25 cellular contexts compared by ENCODE assay signal in genomic region chr6:3443221-3443515, GRCh38. TPM values are rescaled to one million over a fixed set of nuclear protein-coding genes. Genes with fewer than 3 reads are reported as not detected.
A peak's percentile ranks its signal among the peaks of the same experiment; 100 is the strongest.
DNase-seq lines count a peak whose midpoint lies in the region; ATAC-seq and TF ChIP-seq lines count a peak whose summit lies in the region.
"Had no signal": no experiment of that assay in that cellular context is flagged by ENCODE, and none has a peak within 500 bp of the region (broad histone marks: within the 10 kb centered on the region; RNA-seq: fewer than 3 reads in every experiment).

No MANE protein-coding gene starts in this region.

- peaks cover 5% of the 10 kb centered on the region for H3K36me3 Mint-ChIP-seq in chondrocyte (ENCODE audit: low read depth)
- peaks cover 4% of the 10 kb centered on the region for H3K36me3 Mint-ChIP-seq in mesothelial cell of epicardium

- no peaks in the 10 kb centered on the region for H3K9me2 ChIP-seq in PC-3 (replicated peaks; ENCODE audit: low read length)

- no peaks in the 10 kb centered on the region for H3K79me2 ChIP-seq in PC-3 (ENCODE audit: low read length)

- H3F3A ChIP-seq in PC-3 (ENCODE audit: low read length, unreplicated experiment), result no peaks in the 10 kb centered on the region

- H3K9me3 Mint-ChIP-seq in chondrocyte (ENCODE audit: low read depth), result no peaks in the 10 kb centered on the region
- no peaks in the 10 kb centered on the region for H3K9me3 Mint-ChIP-seq in mesothelial cell of epicardium
- H3K9me3 Mint-ChIP-seq: IgD-negative memory B cell had no signal

- peak overlapping the region; percentile 65 for H3K27ac Mint-ChIP-seq in chondrocyte (ENCODE audit: unreplicated experiment)
- peak overlapping the region; percentile 8 for H3K27ac Mint-ChIP-seq in mesothelial cell of epicardium
- H3K27ac Mint-ChIP-seq: IgD-negative memory B cell had no signal

- no TSS peak for BruUV-seq in PC-3 (replicated peaks; lab: Mats Ljungman, UMichigan)

- H3K27me3 ChIP-seq in PC-3 (ENCODE audit: low read length), result no peaks in the 10 kb centered on the region

- H4K20me1 ChIP-seq in PC-3 (ENCODE audit: low read length), result no peaks in the 10 kb centered on the region

- H3K27me3 Mint-ChIP-seq in chondrocyte (ENCODE audit: low read depth), result no peaks in the 10 kb centered on the region
- no peaks in the 10 kb centered on the region for H3K27me3 Mint-ChIP-seq in mesothelial cell of epicardium (ENCODE audit: low read depth)

- no peak overlapping the region for H3K9ac ChIP-seq in PC-3 (ENCODE audit: low read length)

- intact Hi-C loops in PC-3 (cut with micrococcal nuclease), result loop anchor here (5.0 kb wide), 1 partner anchor 61 kb away; no protein-coding TSS in a partner anchor

- H3K4me3 ChIP-seq in PC-3 (ENCODE audit: low read length), result no peak overlapping the region

- H3K4me3 Mint-ChIP-seq in chondrocyte (ENCODE audit: unreplicated experiment) (no peak overlapping the region), mesothelial cell of epicardium (no peak overlapping the region)
- H3K4me3 Mint-ChIP-seq: CD4-positive, alpha-beta memory T cell; IgD-negative memory B cell had no signal

- H3K4me1 Mint-ChIP-seq in chondrocyte (ENCODE audit: low read depth), result peaks cover 26% of the 10 kb centered on the region
- H3K4me1 Mint-ChIP-seq in mesothelial cell of epicardium, result peaks cover 29% of the 10 kb centered on the region

- H3K36me3 ChIP-seq in PC-3 (ENCODE audit: low read depth, low read length), result no peaks in the 10 kb centered on the region

- no peak overlapping the region for H2AFZ ChIP-seq in PC-3 (ENCODE audit: low read length)

- peak overlapping the region; percentile 43 for H3K4me2 ChIP-seq in PC-3 (ENCODE audit: low read length)

- CTCF ChIA-PET in PC-3 (lab: Charles Lee), result interaction anchor here (0.6 to 0.7 kb wide), 4 partner anchors 40 to 183 kb away, joined by 3 to 4 read pairs (median 3); no protein-coding TSS in a partner anchor

- ATAC-seq in PC-3 (no peak), HG03521 (IDR thresholded peaks at IDR 0.05; ENCODE audit: unreplicated experiment) (no peak)

- no peak for TF ChIP-seq CTCF in PC-3 (conservative IDR thresholded peaks at IDR 0.05; ENCODE audit: low read depth, low read length)
- TF ChIP-seq CTCF in chondrocyte (IDR thresholded peaks at IDR 0.05), result no peak
- no peak for TF ChIP-seq CTCF in mesothelial cell of epicardium (IDR thresholded peaks at IDR 0.05; ENCODE audit: unreplicated experiment)

- peak overlapping the region; percentile 35 for H3K27ac ChIP-seq in PC-3 (ENCODE audit: low read length)

- H3K9me3 ChIP-seq in PC-3 (ENCODE audit: low read length), result no peaks in the 10 kb centered on the region

- DNase-seq in Daoy (ENCODE audit: low read depth) (peak; percentile 16), PC-3 (no peak), chondrocyte (ENCODE audit: low spot score) (no peak), mesothelial cell of epicardium (ENCODE audit: low spot score in 2 of 2, unreplicated experiment in 2 of 2) (no peak), LoVo (ENCODE audit: low spot score) (no peak), DMS 273 (lab: John Stamatoyannopoulos, UW; ENCODE audit: unreplicated experiment) (no peak), mesenteric fat pad (ENCODE audit: low spot score) (no peak)
- DNase-seq: AML-193; C1 segment of cervical spinal cord; CD4-positive, alpha-beta memory T cell; COR-L47; DMS 273 treated with DMSO at 0.1 percent for 48 hours; DMS79; GF-D8; NCI-H1092 treated with DMSO at 0.1 percent for 48 hours; NCI-H1436 treated with DMSO at 0.1 percent for 48 hours; NCI-H1930; NCI-H2107; NCI-H524; NCI-H748 treated with DMSO at 0.1 percent for 48 hours; NK-92 treated with Interleukin-12 subunit alpha and Interleukin-12 subunit beta, amount 100 ng/mL, for 24 hours; RPMI8226; SHP77 had no signal

- H3K4me1 ChIP-seq in PC-3 (ENCODE audit: insufficient read depth, low read length), result peaks cover 42% of the 10 kb centered on the region

- POLR2A ChIA-PET in PC-3 (lab: Charles Lee; ENCODE audit: unreplicated experiment), result interaction anchor here (0.5 to 0.7 kb wide), 2 partner anchors 147 to 281 kb away, joined by 12 to 13 read pairs; no protein-coding TSS in a partner anchor

RNA-seq across cellular contexts. Expression of gene SLC22A23, which starts 13.7 kb away (rescaled TPM):
- 1.5 and 2.7 TPM in 2 replicates for total RNA-seq in Daoy (2014; rRNA removed; shearing (Covaris generic))
- total RNA-seq in PC-3 (2014; rRNA removed) (5.7 and 8.2 TPM in 2 replicates), chondrocyte (10.9 to 36.4 TPM (median 35.8 TPM) in 3 replicates), mesothelial cell of epicardium (24.3 to 25.0 TPM (median 24.5 TPM) in 3 replicates), mesenteric fat pad (23.8 TPM)
